1 cellular context compared by ENCODE assay signal in genomic region chr1:20480261-20481157, GRCh38.
TF ChIP-seq lines count a peak whose summit lies in the region.

No MANE protein-coding gene starts in this region.

TF ChIP-seq in HepG2, 621 proteins besides CTCF, POLR2A, EP300 and RAD21 (continued from another document and continues in another):
- TF ChIP-seq, protein P1, sequence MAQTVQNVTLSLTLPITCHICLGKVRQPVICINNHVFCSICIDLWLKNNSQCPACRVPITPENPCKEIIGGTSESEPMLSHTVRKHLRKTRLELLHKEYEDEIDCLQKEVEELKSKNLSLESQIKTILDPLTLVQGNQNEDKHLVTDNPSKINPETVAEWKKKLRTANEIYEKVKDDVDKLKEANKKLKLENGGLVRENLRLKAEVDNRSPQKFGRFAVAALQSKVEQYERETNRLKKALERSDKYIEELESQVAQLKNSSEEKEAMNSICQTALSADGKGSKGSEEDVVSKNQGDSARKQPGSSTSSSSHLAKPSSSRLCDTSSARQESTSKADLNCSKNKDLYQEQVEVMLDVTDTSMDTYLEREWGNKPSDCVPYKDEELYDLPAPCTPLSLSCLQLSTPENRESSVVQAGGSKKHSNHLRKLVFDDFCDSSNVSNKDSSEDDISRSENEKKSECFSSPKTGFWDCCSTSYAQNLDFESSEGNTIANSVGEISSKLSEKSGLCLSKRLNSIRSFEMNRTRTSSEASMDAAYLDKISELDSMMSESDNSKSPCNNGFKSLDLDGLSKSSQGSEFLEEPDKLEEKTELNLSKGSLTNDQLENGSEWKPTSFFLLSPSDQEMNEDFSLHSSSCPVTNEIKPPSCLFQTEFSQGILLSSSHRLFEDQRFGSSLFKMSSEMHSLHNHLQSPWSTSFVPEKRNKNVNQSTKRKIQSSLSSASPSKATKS (CRISPR knock-in tag; IDR thresholded peaks at IDR 0.05): no peak
- TF ChIP-seq ZNF256 (CRISPR knock-in tag; conservative IDR thresholded peaks at IDR 0.05) (no peak), ZBTB42 (CRISPR knock-in tag; IDR thresholded peaks at IDR 0.05) (no peak), SKIL (CRISPR knock-in tag; IDR thresholded peaks at IDR 0.05; ENCODE audit: borderline replicate concordance) (peak; percentile 85), RARA (CRISPR knock-in tag; IDR thresholded peaks at IDR 0.05) (peak; percentile 88), ATF2 (CRISPR knock-in tag; IDR thresholded peaks at IDR 0.05) (peak; percentile 86), HNRNPK (IDR thresholded peaks at IDR 0.05; ENCODE audit: low read depth, low read length, poor library complexity, severe bottlenecking) (no peak), HMG20B (CRISPR knock-in tag; conservative IDR thresholded peaks at IDR 0.05) (0 out of 2 replicates have a peak, but pooled peaks have one; percentile 37), NFKBIZ (CRISPR knock-in tag; IDR thresholded peaks at IDR 0.05) (peak; percentile 80; the same call in 1 of the 2 replicates), MEIS1 (CRISPR knock-in tag; IDR thresholded peaks at IDR 0.05; ENCODE audit: borderline replicate concordance) (0 out of 2 replicates have a peak, but pooled peaks have one; percentile 45), PHF5A (CRISPR knock-in tag; IDR thresholded peaks at IDR 0.05; ENCODE audit: low read depth, unreplicated experiment) (peak; percentile 56), ZSCAN21 (CRISPR knock-in tag; IDR thresholded peaks at IDR 0.05; ENCODE audit: borderline replicate concordance) (no peak), ZNF234 (CRISPR knock-in tag; conservative IDR thresholded peaks at IDR 0.05) (no peak), ZNF792 (CRISPR knock-in tag; IDR thresholded peaks at IDR 0.05) (peak; percentile 70; the same call in 1 of the 2 replicates), ZBTB14 (CRISPR knock-in tag; IDR thresholded peaks at IDR 0.05) (no peak), ARNT2 (CRISPR knock-in tag; IDR thresholded peaks at IDR 0.05; ENCODE audit: low read depth) (peak; percentile 54; the same call in 1 of the 2 replicates), ZXDC (CRISPR knock-in tag; IDR thresholded peaks at IDR 0.05) (no peak; the same call in 1 of the 2 replicates), POLR2AphosphoS2 (IDR thresholded peaks at IDR 0.05; ENCODE audit: low read depth, low read length) (no peak; the same call in 1 of the 2 replicates), ZNF775 (CRISPR knock-in tag; IDR thresholded peaks at IDR 0.05; ENCODE audit: borderline replicate concordance) (no peak), HHEX (CRISPR knock-in tag; IDR thresholded peaks at IDR 0.05) (0 out of 2 replicates have a peak, but pooled peaks have one; percentile 50), ZNF674 (CRISPR knock-in tag; IDR thresholded peaks at IDR 0.05; ENCODE audit: low read depth) (no peak), SAFB2 (CRISPR knock-in tag; IDR thresholded peaks at IDR 0.05; ENCODE audit: borderline replicate concordance, low read depth) (no peak), RFX3 (CRISPR knock-in tag; IDR thresholded peaks at IDR 0.05) (no peak), SP4 (CRISPR knock-in tag; IDR thresholded peaks at IDR 0.05) (no peak), MTF1 (CRISPR knock-in tag; IDR thresholded peaks at IDR 0.05) (no peak), IRF2 (CRISPR knock-in tag; IDR thresholded peaks at IDR 0.05) (peak; percentile 87), RAD51 (IDR thresholded peaks at IDR 0.05; ENCODE audit: borderline replicate concordance) (no peak), RBM22 (optimal IDR thresholded peaks at IDR 0.05; ENCODE audit: low read length) (no peak), SIX4 (CRISPR knock-in tag; IDR thresholded peaks at IDR 0.05) (peak; percentile 46; the same call in 1 of the 2 replicates), CHD2 (IDR thresholded peaks at IDR 0.05; ENCODE audit: low read depth, low read length) (peak; percentile 42; the same call in 1 of the 2 replicates), ZNF430 (CRISPR knock-in tag; IDR thresholded peaks at IDR 0.05) (no peak), DPF2 (CRISPR knock-in tag; IDR thresholded peaks at IDR 0.05; ENCODE audit: borderline replicate concordance, low read depth) (peak; percentile 82; the same call in 1 of the 2 replicates), CCDC6 (CRISPR knock-in tag; IDR thresholded peaks at IDR 0.05) (peak; percentile 24; the same call in 1 of the 2 replicates), ZNF512B (CRISPR knock-in tag; IDR thresholded peaks at IDR 0.05; ENCODE audit: borderline replicate concordance) (no peak), NBN (conservative IDR thresholded peaks at IDR 0.05) (no peak), KDM1A (CRISPR knock-in tag; IDR thresholded peaks at IDR 0.05) (peak; percentile 69; the same call in 1 of the 2 replicates), ZNF207 (IDR thresholded peaks at IDR 0.05; ENCODE audit: borderline replicate concordance) (no peak), SALL1 (CRISPR knock-in tag; IDR thresholded peaks at IDR 0.05) (peak; percentile 92), GTF2F1 (IDR thresholded peaks at IDR 0.05; ENCODE audit: low read length) (no peak), NAIF1 (CRISPR knock-in tag; IDR thresholded peaks at IDR 0.05; ENCODE audit: borderline replicate concordance) (no peak), RXRB (CRISPR knock-in tag; IDR thresholded peaks at IDR 0.05; ENCODE audit: borderline replicate concordance) (peak; percentile 91), EED (CRISPR knock-in tag; IDR thresholded peaks at IDR 0.05) (no peak; the same call in 1 of the 2 replicates), SRSF1 (optimal IDR thresholded peaks at IDR 0.05; ENCODE audit: low read depth, low read length) (no peak), ZNF740 (CRISPR knock-in tag; IDR thresholded peaks at IDR 0.05) (peak; percentile 49; the same call in 1 of the 2 replicates), KDM6A (CRISPR knock-in tag; IDR thresholded peaks at IDR 0.05; ENCODE audit: low read depth) (peak; percentile 98)
- TF ChIP-seq, protein P2, sequence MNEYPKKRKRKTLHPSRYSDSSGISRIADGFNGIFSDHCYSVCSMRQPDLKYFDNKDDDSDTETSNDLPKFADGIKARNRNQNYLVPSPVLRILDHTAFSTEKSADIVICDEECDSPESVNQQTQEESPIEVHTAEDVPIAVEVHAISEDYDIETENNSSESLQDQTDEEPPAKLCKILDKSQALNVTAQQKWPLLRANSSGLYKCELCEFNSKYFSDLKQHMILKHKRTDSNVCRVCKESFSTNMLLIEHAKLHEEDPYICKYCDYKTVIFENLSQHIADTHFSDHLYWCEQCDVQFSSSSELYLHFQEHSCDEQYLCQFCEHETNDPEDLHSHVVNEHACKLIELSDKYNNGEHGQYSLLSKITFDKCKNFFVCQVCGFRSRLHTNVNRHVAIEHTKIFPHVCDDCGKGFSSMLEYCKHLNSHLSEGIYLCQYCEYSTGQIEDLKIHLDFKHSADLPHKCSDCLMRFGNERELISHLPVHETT (CRISPR knock-in tag; conservative IDR thresholded peaks at IDR 0.05): no peak
- TF ChIP-seq, protein P3, sequence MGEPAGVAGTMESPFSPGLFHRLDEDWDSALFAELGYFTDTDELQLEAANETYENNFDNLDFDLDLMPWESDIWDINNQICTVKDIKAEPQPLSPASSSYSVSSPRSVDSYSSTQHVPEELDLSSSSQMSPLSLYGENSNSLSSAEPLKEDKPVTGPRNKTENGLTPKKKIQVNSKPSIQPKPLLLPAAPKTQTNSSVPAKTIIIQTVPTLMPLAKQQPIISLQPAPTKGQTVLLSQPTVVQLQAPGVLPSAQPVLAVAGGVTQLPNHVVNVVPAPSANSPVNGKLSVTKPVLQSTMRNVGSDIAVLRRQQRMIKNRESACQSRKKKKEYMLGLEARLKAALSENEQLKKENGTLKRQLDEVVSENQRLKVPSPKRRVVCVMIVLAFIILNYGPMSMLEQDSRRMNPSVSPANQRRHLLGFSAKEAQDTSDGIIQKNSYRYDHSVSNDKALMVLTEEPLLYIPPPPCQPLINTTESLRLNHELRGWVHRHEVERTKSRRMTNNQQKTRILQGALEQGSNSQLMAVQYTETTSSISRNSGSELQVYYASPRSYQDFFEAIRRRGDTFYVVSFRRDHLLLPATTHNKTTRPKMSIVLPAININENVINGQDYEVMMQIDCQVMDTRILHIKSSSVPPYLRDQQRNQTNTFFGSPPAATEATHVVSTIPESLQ (CRISPR knock-in tag; conservative IDR thresholded peaks at IDR 0.05): no peak
- TF ChIP-seq, protein P4, sequence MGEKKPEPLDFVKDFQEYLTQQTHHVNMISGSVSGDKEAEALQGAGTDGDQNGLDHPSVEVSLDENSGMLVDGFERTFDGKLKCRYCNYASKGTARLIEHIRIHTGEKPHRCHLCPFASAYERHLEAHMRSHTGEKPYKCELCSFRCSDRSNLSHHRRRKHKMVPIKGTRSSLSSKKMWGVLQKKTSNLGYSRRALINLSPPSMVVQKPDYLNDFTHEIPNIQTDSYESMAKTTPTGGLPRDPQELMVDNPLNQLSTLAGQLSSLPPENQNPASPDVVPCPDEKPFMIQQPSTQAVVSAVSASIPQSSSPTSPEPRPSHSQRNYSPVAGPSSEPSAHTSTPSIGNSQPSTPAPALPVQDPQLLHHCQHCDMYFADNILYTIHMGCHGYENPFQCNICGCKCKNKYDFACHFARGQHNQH (CRISPR knock-in tag; IDR thresholded peaks at IDR 0.05): peak; percentile 94
